ENCODE assay signal across 17 cellular contexts in the genomic region with DNA sequence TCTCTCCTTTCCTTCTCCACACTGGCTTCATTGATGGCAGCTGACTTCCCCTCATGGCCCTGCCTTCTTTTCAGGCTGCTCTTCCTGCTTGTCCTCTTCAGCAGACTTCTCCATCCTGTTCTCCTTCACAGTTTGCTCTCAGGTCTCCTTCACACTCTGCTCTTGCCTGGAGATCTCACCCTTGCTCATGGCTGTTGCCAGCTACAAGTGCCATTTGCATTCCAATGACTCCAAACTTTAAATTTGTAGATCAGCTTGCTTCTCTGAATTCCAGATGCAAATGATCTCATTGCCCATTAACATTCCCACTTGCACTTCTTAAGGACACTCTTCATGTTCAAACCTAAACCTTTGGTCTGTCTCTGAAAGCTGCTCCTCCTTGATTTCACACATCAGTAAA.
"Had no signal": no experiment of that assay in that cellular context is flagged by ENCODE, and none has a peak within 500 bp of the region (broad histone marks: within the 10 kb centered on the region; RNA-seq: fewer than 3 reads in every experiment).

No MANE protein-coding gene starts in this region.

- DNase-seq: activated CD4-positive, alpha-beta T cell treated with anti-CD3 and anti-CD28 coated beads for 48 hours; activated CD8-positive, alpha-beta memory T cell treated with anti-CD3 and anti-CD28 coated beads, Interleukin-2, amount 50 U/mL, for 4 hours; activated CD8-positive, alpha-beta T cell treated with anti-CD3 and anti-CD28 coated beads, Interleukin-2, amount 10 ng/mL, durations not matched to agents 7 days and 5 days; activated gamma-delta T cell; activated T-cell treated with anti-CD3 and anti-CD28 coated beads, Interleukin-2, amount 50 U/mL, for 72 hours; amniotic stem cell; left ventricle myocardium superior; mesenchymal stem cell; nucleus accumbens; posterior cingulate gyrus; retina; stimulated activated CD4-positive, alpha-beta T cell treated with anti-CD3 and anti-CD28 coated beads, Interleukin-15, amount 100 ng/mL, for 24 hours; stimulated activated CD4-positive, alpha-beta T cell treated with anti-CD3 and anti-CD28 coated beads, Interleukin-4, amount 100 ng/mL, for 1 hour; stimulated activated naive CD4-positive, alpha-beta T cell treated with Interleukin-2 at 50 U/mL for 16 hours; substantia nigra; WERI-Rb-1 had no signal

- H3K4me3 ChIP-seq: tibial nerve had no signal

- H3K36me3 ChIP-seq: tibial nerve, WERI-Rb-1 had no signal

- H3K27ac ChIP-seq: tibial nerve, WERI-Rb-1 had no signal
